In genomic region chr7:173120-173918, GRCh38 we compare ENCODE assay signal across 1 cellular context.
TF ChIP-seq lines count a peak whose summit lies in the region.

No MANE protein-coding gene starts in this region.

TF ChIP-seq in GM23338, 12 proteins besides CTCF, POLR2A, EP300 and RAD21 (continued from another document):
- TF ChIP-seq ETS1 (IDR thresholded peaks at IDR 0.05) (no peak), EZH2phosphoT487 (IDR thresholded peaks at IDR 0.05; ENCODE audit: unreplicated experiment) (no peak), POLR2AphosphoS5 (IDR thresholded peaks at IDR 0.05; ENCODE audit: low read depth) (no peak), CREB1 (CRISPR knock-in tag; IDR thresholded peaks at IDR 0.05; ENCODE audit: low read depth) (no peak)
